Comparison of ENCODE assay signal across 15 cellular contexts in genomic region chr2:113878743-113879142, GRCh38. TPM values are rescaled to one million over a fixed set of nuclear protein-coding genes. Genes with fewer than 3 reads are reported as not detected.
DNase-seq lines count a peak whose midpoint lies in the region; ATAC-seq, FAIRE-seq and TF ChIP-seq lines count a peak whose summit lies in the region.
"Had no signal": no experiment of that assay in that cellular context is flagged by ENCODE, and none has a peak within 500 bp of the region (broad histone marks: within the 10 kb centered on the region; RNA-seq: fewer than 3 reads in every experiment).

No MANE protein-coding gene starts in this region.

- H3K9me3 Mint-ChIP-seq in activated CD8-positive, alpha-beta T cell treated with anti-CD3 and anti-CD28 coated beads, Interleukin-2, amount 10 ng/mL, durations not matched to agents 7 days and 5 days (ENCODE audit: insufficient read depth): no peaks in the 10 kb centered on the region
- no peaks in the 10 kb centered on the region for H3K9me3 Mint-ChIP-seq in activated CD8-positive, alpha-beta T cell treated with anti-CD3 and anti-CD28 coated beads for 36 hours
- no peaks in the 10 kb centered on the region for H3K9me3 Mint-ChIP-seq in activated B cell treated with CpG ODN at 0.5 μM for 24 hours
- H3K9me3 Mint-ChIP-seq in nephron: no peaks in the 10 kb centered on the region

- peaks cover 68% of the 10 kb centered on the region for H3K4me1 Mint-ChIP-seq in activated CD8-positive, alpha-beta T cell treated with anti-CD3 and anti-CD28 coated beads, Interleukin-2, amount 10 ng/mL, durations not matched to agents 7 days and 5 days (ENCODE audit: low read depth)
- peaks cover 36% of the 10 kb centered on the region for H3K4me1 Mint-ChIP-seq in activated CD8-positive, alpha-beta T cell treated with anti-CD3 and anti-CD28 coated beads for 36 hours (ENCODE audit: low read depth)
- peaks cover 30% of the 10 kb centered on the region for H3K4me1 Mint-ChIP-seq in activated B cell treated with CpG ODN at 0.5 μM for 24 hours
- peaks cover 25% of the 10 kb centered on the region for H3K4me1 Mint-ChIP-seq in nephron

- CTCF ChIA-PET in activated CD8-positive, alpha-beta T cell treated with anti-CD3 and anti-CD28 coated beads, Interleukin-2, amount 10 ng/mL, durations not matched to agents 7 days and 5 days (lab: Charles Lee): interaction anchor here (1.0 to 1.3 kb wide), 2 partner anchors 15 to 18 kb away, joined by 3 read pairs; no protein-coding TSS in a partner anchor
- CTCF ChIA-PET in activated CD8-positive, alpha-beta T cell treated with anti-CD3 and anti-CD28 coated beads for 36 hours (lab: Charles Lee): interaction anchor here (1.1 to 2.1 kb wide), 2 partner anchors 13 to 100 kb away, joined by 5 read pairs; no protein-coding TSS in a partner anchor
- CTCF ChIA-PET in HEK293T (lab: Yijun Ruan, JAX) (interaction anchor here (1.1 kb wide), 1 partner anchor 11 kb away, joined by 3 read pairs; the partner anchor contains the start of gene ACTR3), activated B cell treated with CpG ODN at 0.5 μM for 24 hours (lab: Charles Lee) (interaction anchor here (1.0 to 1.8 kb wide), 2 partner anchors 8 to 10 kb away, joined by 3 to 4 read pairs; no protein-coding TSS in a partner anchor)

- no peak for FAIRE-seq in RCC 7860 (lab: Jason Lieb, UNC)
- FAIRE-seq: GM12891 had no signal

- H3K4me3 Mint-ChIP-seq in activated CD8-positive, alpha-beta T cell treated with anti-CD3 and anti-CD28 coated beads, Interleukin-2, amount 10 ng/mL, durations not matched to agents 7 days and 5 days: no peak overlapping the region
- H3K4me3 Mint-ChIP-seq in activated CD8-positive, alpha-beta T cell treated with anti-CD3 and anti-CD28 coated beads for 36 hours: no peak overlapping the region
- H3K4me3 Mint-ChIP-seq in activated B cell treated with CpG ODN at 0.5 μM for 24 hours: no peak overlapping the region
- H3K4me3 Mint-ChIP-seq in nephron: no peak overlapping the region
- H3K4me3 Mint-ChIP-seq: naive B cell had no signal

- DNase-seq in activated CD8-positive, alpha-beta T cell treated with anti-CD3 and anti-CD28 coated beads, Interleukin-2, amount 10 ng/mL, durations not matched to agents 7 days and 5 days: no peak
- no peak for DNase-seq in activated CD8-positive, alpha-beta T cell treated with anti-CD3 and anti-CD28 coated beads for 36 hours
- DNase-seq in HEK293T (ENCODE audit: extremely low spot score): peak; percentile 21
- DNase-seq in activated B cell treated with CpG ODN at 0.5 μM for 24 hours: no peak
- no peak for DNase-seq in RCC 7860 (ENCODE audit: low spot score)
- DNase-seq in NCI-H345 treated with DMSO at 0.1 percent for 48 hours (lab: John Stamatoyannopoulos, UW; ENCODE audit: unreplicated experiment): no peak
- DNase-seq: AML-193, amygdala, heart right ventricle, naive B cell, NCI-H510A, testis had no signal

- peaks cover 43% of the 10 kb centered on the region for H3K36me3 Mint-ChIP-seq in activated CD8-positive, alpha-beta T cell treated with anti-CD3 and anti-CD28 coated beads, Interleukin-2, amount 10 ng/mL, durations not matched to agents 7 days and 5 days (ENCODE audit: low read depth)
- peaks cover 28% of the 10 kb centered on the region for H3K36me3 Mint-ChIP-seq in activated CD8-positive, alpha-beta T cell treated with anti-CD3 and anti-CD28 coated beads for 36 hours (ENCODE audit: low read depth)
- H3K36me3 Mint-ChIP-seq in activated B cell treated with CpG ODN at 0.5 μM for 24 hours (ENCODE audit: low read depth) (peaks cover 16% of the 10 kb centered on the region), nephron (ENCODE audit: low read depth) (peaks cover 4% of the 10 kb centered on the region)

- intact Hi-C loops in activated CD8-positive, alpha-beta T cell treated with anti-CD3 and anti-CD28 coated beads for 36 hours (cut with micrococcal nuclease): loop anchor here (10.0 kb wide), 1 partner anchor 84 kb away; no protein-coding TSS in a partner anchor
- intact Hi-C loops in activated B cell treated with CpG ODN at 0.5 μM for 24 hours (cut with micrococcal nuclease): no loop called here

- H3K27ac Mint-ChIP-seq in activated CD8-positive, alpha-beta T cell treated with anti-CD3 and anti-CD28 coated beads, Interleukin-2, amount 10 ng/mL, durations not matched to agents 7 days and 5 days: peak overlapping the region; percentile 26
- no peak overlapping the region for H3K27ac Mint-ChIP-seq in activated CD8-positive, alpha-beta T cell treated with anti-CD3 and anti-CD28 coated beads for 36 hours
- H3K27ac Mint-ChIP-seq in activated B cell treated with CpG ODN at 0.5 μM for 24 hours: peak overlapping the region; percentile 46
- H3K27ac Mint-ChIP-seq in nephron: peak overlapping the region in 2 of 3 experiments; percentile 55 to 57

- ATAC-seq in activated CD8-positive, alpha-beta T cell treated with anti-CD3 and anti-CD28 coated beads, Interleukin-2, amount 10 ng/mL, durations not matched to agents 7 days and 5 days: no peak
- ATAC-seq in activated CD8-positive, alpha-beta T cell treated with anti-CD3 and anti-CD28 coated beads for 36 hours: no peak
- ATAC-seq in activated B cell treated with CpG ODN at 0.5 μM for 24 hours (ENCODE audit: low read depth): no peak
- ATAC-seq in GM18502 (IDR thresholded peaks at IDR 0.05; ENCODE audit: poor library complexity, unreplicated experiment): no peak

- H3K27me3 Mint-ChIP-seq in activated CD8-positive, alpha-beta T cell treated with anti-CD3 and anti-CD28 coated beads, Interleukin-2, amount 10 ng/mL, durations not matched to agents 7 days and 5 days (ENCODE audit: low read depth): no peaks in the 10 kb centered on the region
- H3K27me3 Mint-ChIP-seq in activated CD8-positive, alpha-beta T cell treated with anti-CD3 and anti-CD28 coated beads for 36 hours: no peaks in the 10 kb centered on the region
- no peaks in the 10 kb centered on the region for H3K27me3 Mint-ChIP-seq in activated B cell treated with CpG ODN at 0.5 μM for 24 hours
- no peaks in the 10 kb centered on the region for H3K27me3 Mint-ChIP-seq in nephron (ENCODE audit: low read depth)
- H3K27me3 Mint-ChIP-seq: naive B cell had no signal

- no peak for TF ChIP-seq CTCF in activated CD8-positive, alpha-beta T cell treated with anti-CD3 and anti-CD28 coated beads for 36 hours (IDR thresholded peaks at IDR 0.05)
- no peak for TF ChIP-seq CTCF in activated B cell treated with CpG ODN at 0.5 μM for 24 hours (IDR thresholded peaks at IDR 0.05)
- no peak for TF ChIP-seq CTCF in nephron (IDR thresholded peaks at IDR 0.05; ENCODE audit: unreplicated experiment in 3 of 3)

- POLR2A ChIA-PET in activated CD8-positive, alpha-beta T cell treated with anti-CD3 and anti-CD28 coated beads, Interleukin-2, amount 10 ng/mL, durations not matched to agents 7 days and 5 days (lab: Charles Lee): interaction anchor here (0.9 to 2.7 kb wide), 2 partner anchors 9 to 122 kb away, joined by 3 to 18 read pairs; partner anchors contain the start of gene SLC35F5
- POLR2A ChIA-PET in activated CD8-positive, alpha-beta T cell treated with anti-CD3 and anti-CD28 coated beads for 36 hours (lab: Charles Lee): interaction anchor here (1.3 to 2.8 kb wide), 3 partner anchors 8 to 122 kb away, joined by 3 to 7 read pairs (median 4); partner anchors contain the start of gene SLC35F5
- POLR2A ChIA-PET in HEK293T (lab: Yijun Ruan, JAX): interaction anchor here (0.7 to 1.2 kb wide), 3 partner anchors 10 to 122 kb away, joined by 3 to 4 read pairs (median 4); partner anchors contain the start of genes ACTR3 and SLC35F5
- POLR2A ChIA-PET in activated B cell treated with CpG ODN at 0.5 μM for 24 hours (lab: Charles Lee): interaction anchor here (0.6 to 2.4 kb wide), 6 partner anchors 8 to 122 kb away, joined by 3 to 9 read pairs (median 6); partner anchors contain the start of genes ACTR3 and SLC35F5

TF ChIP-seq in HEK293T, 16 proteins besides CTCF, POLR2A, EP300 and RAD21:
- no peak for TF ChIP-seq ZNF384 (IDR thresholded peaks at IDR 0.05)
- no peak for TF ChIP-seq BHLHE40 (IDR thresholded peaks at IDR 0.05; ENCODE audit: borderline replicate concordance)
- no peak for TF ChIP-seq SP1 (IDR thresholded peaks at IDR 0.05)
- TF ChIP-seq ELF4 (IDR thresholded peaks at IDR 0.05): no peak
- no peak for TF ChIP-seq TARDBP (IDR thresholded peaks at IDR 0.05)
- no peak for TF ChIP-seq CTBP1 (IDR thresholded peaks at IDR 0.05; ENCODE audit: borderline replicate concordance)
- TF ChIP-seq LEF1 (IDR thresholded peaks at IDR 0.05; ENCODE audit: borderline replicate concordance): no peak
- TF ChIP-seq HDGF (IDR thresholded peaks at IDR 0.05; ENCODE audit: borderline replicate concordance): no peak
- no peak for TF ChIP-seq ARNT (IDR thresholded peaks at IDR 0.05)
- TF ChIP-seq SUZ12 (IDR thresholded peaks at IDR 0.05): no peak
- no peak for TF ChIP-seq L3MBTL2 (conservative IDR thresholded peaks at IDR 0.05)
- TF ChIP-seq FOXA1 (IDR thresholded peaks at IDR 0.05): no peak
- TF ChIP-seq FOXK2 (IDR thresholded peaks at IDR 0.05): no peak
- TF ChIP-seq, protein P1, sequence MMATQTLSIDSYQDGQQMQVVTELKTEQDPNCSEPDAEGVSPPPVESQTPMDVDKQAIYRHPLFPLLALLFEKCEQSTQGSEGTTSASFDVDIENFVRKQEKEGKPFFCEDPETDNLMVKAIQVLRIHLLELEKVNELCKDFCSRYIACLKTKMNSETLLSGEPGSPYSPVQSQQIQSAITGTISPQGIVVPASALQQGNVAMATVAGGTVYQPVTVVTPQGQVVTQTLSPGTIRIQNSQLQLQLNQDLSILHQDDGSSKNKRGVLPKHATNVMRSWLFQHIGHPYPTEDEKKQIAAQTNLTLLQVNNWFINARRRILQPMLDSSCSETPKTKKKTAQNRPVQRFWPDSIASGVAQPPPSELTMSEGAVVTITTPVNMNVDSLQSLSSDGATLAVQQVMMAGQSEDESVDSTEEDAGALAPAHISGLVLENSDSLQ (IDR thresholded peaks at IDR 0.05): no peak
- no peak for TF ChIP-seq FOXM1 (IDR thresholded peaks at IDR 0.05; ENCODE audit: borderline replicate concordance)
- no peak for TF ChIP-seq NFRKB (IDR thresholded peaks at IDR 0.05)

RNA-seq across cellular contexts. Expression of gene ACTR3, which starts 11.1 kb away (rescaled TPM):
- total RNA-seq in activated CD8-positive, alpha-beta T cell treated with anti-CD3 and anti-CD28 coated beads, Interleukin-2, amount 10 ng/mL, durations not matched to agents 7 days and 5 days: 100 to 1,000 TPM; 599 to 604 TPM
- 100 to 1,000 TPM; 442 to 449 TPM for total RNA-seq in activated CD8-positive, alpha-beta T cell treated with anti-CD3 and anti-CD28 coated beads for 36 hours
- 638 and 639 TPM in 2 replicates for total RNA-seq in activated B cell treated with CpG ODN at 0.5 μM for 24 hours
